1 cellular context compared by ENCODE assay signal in genomic region chr1:165371588-165372235, GRCh38.
TF ChIP-seq lines count a peak whose summit lies in the region.

No MANE protein-coding gene starts in this region.

TF ChIP-seq in WTC11, 78 proteins besides CTCF, POLR2A, EP300 and RAD21 (continued from another document):
- no peak for TF ChIP-seq PRDM15 (CRISPR knock-in tag; IDR thresholded peaks at IDR 0.05)
- TF ChIP-seq, protein P1, sequence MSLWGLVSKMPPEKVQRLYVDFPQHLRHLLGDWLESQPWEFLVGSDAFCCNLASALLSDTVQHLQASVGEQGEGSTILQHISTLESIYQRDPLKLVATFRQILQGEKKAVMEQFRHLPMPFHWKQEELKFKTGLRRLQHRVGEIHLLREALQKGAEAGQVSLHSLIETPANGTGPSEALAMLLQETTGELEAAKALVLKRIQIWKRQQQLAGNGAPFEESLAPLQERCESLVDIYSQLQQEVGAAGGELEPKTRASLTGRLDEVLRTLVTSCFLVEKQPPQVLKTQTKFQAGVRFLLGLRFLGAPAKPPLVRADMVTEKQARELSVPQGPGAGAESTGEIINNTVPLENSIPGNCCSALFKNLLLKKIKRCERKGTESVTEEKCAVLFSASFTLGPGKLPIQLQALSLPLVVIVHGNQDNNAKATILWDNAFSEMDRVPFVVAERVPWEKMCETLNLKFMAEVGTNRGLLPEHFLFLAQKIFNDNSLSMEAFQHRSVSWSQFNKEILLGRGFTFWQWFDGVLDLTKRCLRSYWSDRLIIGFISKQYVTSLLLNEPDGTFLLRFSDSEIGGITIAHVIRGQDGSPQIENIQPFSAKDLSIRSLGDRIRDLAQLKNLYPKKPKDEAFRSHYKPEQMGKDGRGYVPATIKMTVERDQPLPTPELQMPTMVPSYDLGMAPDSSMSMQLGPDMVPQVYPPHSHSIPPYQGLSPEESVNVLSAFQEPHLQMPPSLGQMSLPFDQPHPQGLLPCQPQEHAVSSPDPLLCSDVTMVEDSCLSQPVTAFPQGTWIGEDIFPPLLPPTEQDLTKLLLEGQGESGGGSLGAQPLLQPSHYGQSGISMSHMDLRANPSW (CRISPR knock-in tag; conservative IDR thresholded peaks at IDR 0.05; ENCODE audit: low read depth): no peak
- TF ChIP-seq TCF7 (CRISPR knock-in tag; IDR thresholded peaks at IDR 0.05; ENCODE audit: low read depth): no peak
- TF ChIP-seq CREM (CRISPR knock-in tag; IDR thresholded peaks at IDR 0.05): no peak
- no peak for TF ChIP-seq GTF2I (CRISPR knock-in tag; conservative IDR thresholded peaks at IDR 0.05)
- no peak for TF ChIP-seq SP1 (CRISPR knock-in tag; conservative IDR thresholded peaks at IDR 0.05)
- no peak for TF ChIP-seq ZNF121 (CRISPR knock-in tag; IDR thresholded peaks at IDR 0.05)
- TF ChIP-seq CREB1 (CRISPR knock-in tag; IDR thresholded peaks at IDR 0.05): no peak
- TF ChIP-seq NFE2L1 (CRISPR knock-in tag; IDR thresholded peaks at IDR 0.05): no peak
- TF ChIP-seq, protein P2, sequence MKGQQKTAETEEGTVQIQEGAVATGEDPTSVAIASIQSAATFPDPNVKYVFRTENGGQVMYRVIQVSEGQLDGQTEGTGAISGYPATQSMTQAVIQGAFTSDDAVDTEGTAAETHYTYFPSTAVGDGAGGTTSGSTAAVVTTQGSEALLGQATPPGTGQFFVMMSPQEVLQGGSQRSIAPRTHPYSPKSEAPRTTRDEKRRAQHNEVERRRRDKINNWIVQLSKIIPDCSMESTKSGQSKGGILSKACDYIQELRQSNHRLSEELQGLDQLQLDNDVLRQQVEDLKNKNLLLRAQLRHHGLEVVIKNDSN (CRISPR knock-in tag; IDR thresholded peaks at IDR 0.05): no peak
- no peak for TF ChIP-seq IRF2 (CRISPR knock-in tag; IDR thresholded peaks at IDR 0.05; ENCODE audit: borderline replicate concordance, low read depth)
